8 cellular contexts compared by ENCODE assay signal in genomic region chr11:124746621-124747243, GRCh38. TPM values are rescaled to one million over a fixed set of nuclear protein-coding genes. Genes with fewer than 3 reads are reported as not detected.
DNase-seq lines count a peak whose midpoint lies in the region; ATAC-seq and TF ChIP-seq lines count a peak whose summit lies in the region.

No MANE protein-coding gene starts in this region.

- H2AFZ ChIP-seq in neural cell (ENCODE audit: low read depth, low read length): no peak overlapping the region

- H3K79me2 ChIP-seq in neural cell (replicated peaks; ENCODE audit: insufficient read depth, low read length): no peaks in the 10 kb centered on the region

- H3F3A ChIP-seq in neural cell (ENCODE audit: insufficient read depth, low read length, poor library complexity, severe bottlenecking): no peaks in the 10 kb centered on the region

- peak; percentile 93 for ATAC-seq in HG03025 (IDR thresholded peaks at IDR 0.05; ENCODE audit: low FRiP score, unreplicated experiment)

- H3K4me2 ChIP-seq in neural cell (ENCODE audit: low read length): no peak overlapping the region

- H3K9me3 ChIP-seq in neural cell (ENCODE audit: low read length): no peaks in the 10 kb centered on the region

- TF ChIP-seq EP300 in neural cell (conservative IDR thresholded peaks at IDR 0.05; ENCODE audit: poor library complexity, severe bottlenecking): no peak

- H3K4me3 ChIP-seq in neural cell (ENCODE audit: low read length): peak overlapping the region; percentile 61

- H3K27ac ChIP-seq in neural cell (ENCODE audit: low read length): no peak overlapping the region

- peak; percentile 42 to 45 for DNase-seq in NCI-H2081 (lab: John Stamatoyannopoulos, UW)
- no peak for DNase-seq in NCI-H2081 treated with DMSO at 0.1 percent for 48 hours (lab: John Stamatoyannopoulos, UW)
- peak; percentile 95 for DNase-seq in NCI-H526 treated with DMSO at 0.1 percent for 48 hours (lab: John Stamatoyannopoulos, UW)
- DNase-seq in activated T-cell treated with anti-CD3 and anti-CD28 coated beads for 48 hours (ENCODE audit: low read depth): peak; percentile 71
- peak; percentile 67 for DNase-seq in fibroblast of gingiva (ENCODE audit: low read depth)
- peak; percentile 9 for DNase-seq in stromal cell of bone marrow (ENCODE audit: low read depth)

- peak; percentile 65 for TF ChIP-seq CTCF in neural cell (IDR thresholded peaks at IDR 0.05; ENCODE audit: poor library complexity, severe bottlenecking)

- no peaks in the 10 kb centered on the region for H3K9me2 ChIP-seq in neural cell (ENCODE audit: insufficient read depth, low read length)

- H3K36me3 ChIP-seq in neural cell (ENCODE audit: insufficient read depth, low read length): no peaks in the 10 kb centered on the region

- no peak for TF ChIP-seq RAD21 in neural cell (conservative IDR thresholded peaks at IDR 0.05)

- H3K9ac ChIP-seq in neural cell (ENCODE audit: low read length): no peak overlapping the region

- no peaks in the 10 kb centered on the region for H4K20me1 ChIP-seq in neural cell (ENCODE audit: insufficient read depth)

- peaks cover 100% of the 10 kb centered on the region for H3K27me3 ChIP-seq in neural cell (ENCODE audit: insufficient read depth, low read depth, low read length)

TF ChIP-seq in neural cell, 6 proteins besides CTCF, POLR2A, EP300 and RAD21:
- TF ChIP-seq EZH2 (IDR thresholded peaks at IDR 0.05; ENCODE audit: borderline replicate concordance, insufficient read depth, low read length, poor library complexity, severe bottlenecking) (no peak), TAF1 (IDR thresholded peaks at IDR 0.05; ENCODE audit: low read depth) (no peak), SMC3 (conservative IDR thresholded peaks at IDR 0.05; ENCODE audit: poor library complexity) (no peak), MXI1 (conservative IDR thresholded peaks at IDR 0.05; ENCODE audit: poor library complexity, severe bottlenecking) (no peak), REST (IDR thresholded peaks at IDR 0.05; ENCODE audit: borderline replicate concordance) (no peak), POLR2AphosphoS5 (IDR thresholded peaks at IDR 0.05) (no peak)
TF ChIP-seq in neural cell: peak in this region for 0.

RNA-seq across cellular contexts. Expression of gene VSIG2, which starts 5.3 kb away (rescaled TPM):
- polyA plus RNA-seq in neural cell: not detected in 2 replicates
- polyA minus RNA-seq in neural cell: not detected in 2 replicates

RNA-seq across cellular contexts. Expression of gene NRGN, which starts 7.0 kb away (rescaled TPM):
- polyA plus RNA-seq in neural cell: 0.69 and 1.1 TPM in 2 replicates
- 0.58 and 1.5 TPM in 2 replicates for polyA minus RNA-seq in neural cell

RNA-seq across cellular contexts. Expression of gene ESAM, which starts 15.4 kb away (rescaled TPM):
- 0.77 TPM in 1 of 2 replicates, not detected in the other for polyA plus RNA-seq in neural cell
- polyA minus RNA-seq in neural cell: 0.73 and 0.93 TPM in 2 replicates

RNA-seq across cellular contexts. Expression of gene MSANTD2, which starts 53.5 kb away (rescaled TPM):
- 40.8 and 45.3 TPM in 2 replicates for polyA plus RNA-seq in neural cell
- 41.6 and 45.5 TPM in 2 replicates for polyA minus RNA-seq in neural cell
